ENCODE assay signal across 1 cellular context in genomic region chr15:41115652-41116115, GRCh38.
TF ChIP-seq lines count a peak whose summit lies in the region.

No MANE protein-coding gene starts in this region.

TF ChIP-seq in HepG2, 621 proteins besides CTCF, POLR2A, EP300 and RAD21 (continued from another document):
- 0 out of 2 replicates have a peak, but pooled peaks have one; percentile 3 for TF ChIP-seq ZNF329 (CRISPR knock-in tag; IDR thresholded peaks at IDR 0.05; ENCODE audit: low read depth)
- TF ChIP-seq NONO (IDR thresholded peaks at IDR 0.05) = no peak
- TF ChIP-seq NONO (CRISPR knock-in tag; conservative IDR thresholded peaks at IDR 0.05) = no peak
- TF ChIP-seq ARID4A (CRISPR knock-in tag; IDR thresholded peaks at IDR 0.05; ENCODE audit: borderline replicate concordance) = peak; percentile 68
- TF ChIP-seq FOXA1 (IDR thresholded peaks at IDR 0.05) = no peak
- no peak for TF ChIP-seq FOXA1 (CRISPR knock-in tag; IDR thresholded peaks at IDR 0.05)
- TF ChIP-seq MYC (CRISPR knock-in tag; IDR thresholded peaks at IDR 0.05; ENCODE audit: borderline replicate concordance) = peak; percentile 89
- TF ChIP-seq ZMYM4 (CRISPR knock-in tag; IDR thresholded peaks at IDR 0.05) = no peak
- peak; percentile 16 for TF ChIP-seq ASH2L (IDR thresholded peaks at IDR 0.05; ENCODE audit: insufficient read length, low read depth, low read length)
- TF ChIP-seq TAF15 (IDR thresholded peaks at IDR 0.05; ENCODE audit: low read depth, low read length, poor library complexity, severe bottlenecking) = no peak
- no peak for TF ChIP-seq TFE3 (CRISPR knock-in tag; IDR thresholded peaks at IDR 0.05)
- no peak for TF ChIP-seq ZNF773 (CRISPR knock-in tag; IDR thresholded peaks at IDR 0.05; ENCODE audit: borderline replicate concordance)
- no peak for TF ChIP-seq MIER3 (CRISPR knock-in tag; IDR thresholded peaks at IDR 0.05; ENCODE audit: borderline replicate concordance)
- no peak for TF ChIP-seq TOPORS (CRISPR knock-in tag; IDR thresholded peaks at IDR 0.05)
- no peak for TF ChIP-seq ZFP62 (CRISPR knock-in tag; IDR thresholded peaks at IDR 0.05)
- no peak for TF ChIP-seq ZFAT (CRISPR knock-in tag; conservative IDR thresholded peaks at IDR 0.05)
- TF ChIP-seq ZNF207 (IDR thresholded peaks at IDR 0.05; ENCODE audit: borderline replicate concordance) = no peak
- TF ChIP-seq CCAR2 (optimal IDR thresholded peaks at IDR 0.05; ENCODE audit: low read depth, low read length) = no peak
- peak; percentile 99 for TF ChIP-seq ZFP91 (CRISPR knock-in tag; IDR thresholded peaks at IDR 0.05; ENCODE audit: borderline replicate concordance)
- no peak for TF ChIP-seq SOX5 (CRISPR knock-in tag; IDR thresholded peaks at IDR 0.05; ENCODE audit: borderline replicate concordance)
- no peak for TF ChIP-seq KLF13 (CRISPR knock-in tag; IDR thresholded peaks at IDR 0.05)
- TF ChIP-seq TIGD3 (CRISPR knock-in tag; IDR thresholded peaks at IDR 0.05; ENCODE audit: borderline replicate concordance) = no peak
- TF ChIP-seq ZNF446 (CRISPR knock-in tag; IDR thresholded peaks at IDR 0.05) = no peak
- TF ChIP-seq RFX1 (IDR thresholded peaks at IDR 0.05) = no peak
- TF ChIP-seq PHF21A (CRISPR knock-in tag; IDR thresholded peaks at IDR 0.05) = no peak
- TF ChIP-seq ZNF75D (CRISPR knock-in tag; IDR thresholded peaks at IDR 0.05; ENCODE audit: borderline replicate concordance) = no peak
- TF ChIP-seq THRA (CRISPR knock-in tag; IDR thresholded peaks at IDR 0.05; ENCODE audit: borderline replicate concordance) = no peak
- no peak for TF ChIP-seq CREBL2 (CRISPR knock-in tag; IDR thresholded peaks at IDR 0.05; ENCODE audit: borderline replicate concordance)
- TF ChIP-seq ZSCAN9 (CRISPR knock-in tag; IDR thresholded peaks at IDR 0.05; ENCODE audit: borderline replicate concordance) = no peak
- TF ChIP-seq, protein P1, sequence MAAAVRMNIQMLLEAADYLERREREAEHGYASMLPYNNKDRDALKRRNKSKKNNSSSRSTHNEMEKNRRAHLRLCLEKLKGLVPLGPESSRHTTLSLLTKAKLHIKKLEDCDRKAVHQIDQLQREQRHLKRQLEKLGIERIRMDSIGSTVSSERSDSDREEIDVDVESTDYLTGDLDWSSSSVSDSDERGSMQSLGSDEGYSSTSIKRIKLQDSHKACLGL (CRISPR knock-in tag; IDR thresholded peaks at IDR 0.05) = peak; percentile 89; the same call in 1 of the 2 replicates
- peak; percentile 93; the same call in 1 of the 3 replicates for TF ChIP-seq MXI1 (IDR thresholded peaks at IDR 0.05; ENCODE audit: borderline replicate concordance, low read depth, low read length)
